23 cellular contexts compared by ENCODE assay signal in genomic region chr1:185308126-185308525, GRCh38. TPM values are rescaled to one million over a fixed set of nuclear protein-coding genes. Genes with fewer than 3 reads are reported as not detected.
DNase-seq lines count a peak whose midpoint lies in the region; ATAC-seq, FAIRE-seq and TF ChIP-seq lines count a peak whose summit lies in the region.
"Had no signal": no experiment of that assay in that cellular context is flagged by ENCODE, and none has a peak within 500 bp of the region (broad histone marks: within the 10 kb centered on the region; RNA-seq: fewer than 3 reads in every experiment).

No MANE protein-coding gene starts in this region.

- POLR2A ChIA-PET in activated CD8-positive, alpha-beta T cell treated with anti-CD3 and anti-CD28 coated beads for 36 hours (lab: Charles Lee), result interaction anchor here (1.9 kb wide), 1 partner anchor 9 kb away, joined by 7 read pairs; the partner anchor contains the start of gene IVNS1ABP
- POLR2A ChIA-PET in activated CD8-positive, alpha-beta T cell treated with anti-CD3 and anti-CD28 coated beads, Interleukin-2, amount 10 ng/mL, durations not matched to agents 7 days and 5 days (lab: Charles Lee), result interaction anchor here (1.4 kb wide), 1 partner anchor 252 kb away, joined by 4 read pairs; no protein-coding TSS in a partner anchor
- POLR2A ChIA-PET in K562 (lab: Yijun Ruan, JAX), result no interaction called here
- POLR2A ChIA-PET in activated CD4-positive, alpha-beta T cell treated with anti-CD3 and anti-CD28 coated beads, Interleukin-2, amount 10 ng/mL, durations not matched to agents 7 days and 5 days (lab: Charles Lee), result interaction anchor here (0.5 kb wide), 1 partner anchor 60 kb away, joined by 4 read pairs; no protein-coding TSS in a partner anchor

- H3K4me3 Mint-ChIP-seq in activated CD8-positive, alpha-beta T cell treated with anti-CD3 and anti-CD28 coated beads for 36 hours, result no peak overlapping the region
- no peak overlapping the region for H3K4me3 Mint-ChIP-seq in activated CD8-positive, alpha-beta T cell treated with anti-CD3 and anti-CD28 coated beads, Interleukin-2, amount 10 ng/mL, durations not matched to agents 7 days and 5 days
- H3K4me3 Mint-ChIP-seq in nephron progenitor cell, result no peak overlapping the region
- no peak overlapping the region for H3K4me3 Mint-ChIP-seq in activated CD4-positive, alpha-beta T cell treated with anti-CD3 and anti-CD28 coated beads, Interleukin-2, amount 10 ng/mL, durations not matched to agents 7 days and 5 days

- H3K36me3 ChIP-seq in Loucy (ENCODE audit: insufficient read depth, low read length) (peaks cover 84% of the 10 kb centered on the region), K562 (ENCODE audit: control insufficient read depth, insufficient read depth, low read length) (peaks cover 96% of the 10 kb centered on the region), neutrophil (peaks cover 81% of the 10 kb centered on the region)

- no peaks in the 10 kb centered on the region for H3K27me3 Mint-ChIP-seq in activated CD8-positive, alpha-beta T cell treated with anti-CD3 and anti-CD28 coated beads for 36 hours
- H3K27me3 Mint-ChIP-seq in activated CD8-positive, alpha-beta T cell treated with anti-CD3 and anti-CD28 coated beads, Interleukin-2, amount 10 ng/mL, durations not matched to agents 7 days and 5 days (ENCODE audit: low read depth), result no peaks in the 10 kb centered on the region
- H3K27me3 Mint-ChIP-seq in nephron progenitor cell (ENCODE audit: low read depth, poor library complexity), result no peaks in the 10 kb centered on the region
- H3K27me3 Mint-ChIP-seq in activated CD4-positive, alpha-beta T cell treated with anti-CD3 and anti-CD28 coated beads, Interleukin-2, amount 10 ng/mL, durations not matched to agents 7 days and 5 days, result no peaks in the 10 kb centered on the region

- H3K9me3 Mint-ChIP-seq in activated CD8-positive, alpha-beta T cell treated with anti-CD3 and anti-CD28 coated beads for 36 hours, result no peaks in the 10 kb centered on the region
- H3K9me3 Mint-ChIP-seq in activated CD8-positive, alpha-beta T cell treated with anti-CD3 and anti-CD28 coated beads, Interleukin-2, amount 10 ng/mL, durations not matched to agents 7 days and 5 days (ENCODE audit: insufficient read depth), result no peaks in the 10 kb centered on the region
- no peaks in the 10 kb centered on the region for H3K9me3 Mint-ChIP-seq in nephron progenitor cell
- H3K9me3 Mint-ChIP-seq in activated CD4-positive, alpha-beta T cell treated with anti-CD3 and anti-CD28 coated beads, Interleukin-2, amount 10 ng/mL, durations not matched to agents 7 days and 5 days, result no peaks in the 10 kb centered on the region

- peaks cover 65% of the 10 kb centered on the region for H3K36me3 Mint-ChIP-seq in activated CD8-positive, alpha-beta T cell treated with anti-CD3 and anti-CD28 coated beads for 36 hours (ENCODE audit: low read depth)
- peaks cover 79% of the 10 kb centered on the region for H3K36me3 Mint-ChIP-seq in activated CD8-positive, alpha-beta T cell treated with anti-CD3 and anti-CD28 coated beads, Interleukin-2, amount 10 ng/mL, durations not matched to agents 7 days and 5 days (ENCODE audit: low read depth)
- H3K36me3 Mint-ChIP-seq in nephron progenitor cell (ENCODE audit: low read depth), result peaks cover 66% of the 10 kb centered on the region
- H3K36me3 Mint-ChIP-seq in activated CD4-positive, alpha-beta T cell treated with anti-CD3 and anti-CD28 coated beads, Interleukin-2, amount 10 ng/mL, durations not matched to agents 7 days and 5 days (ENCODE audit: low read depth), result peaks cover 63% of the 10 kb centered on the region

- no TSS peak for BruUV-seq in K562 (replicated peaks; lab: Mats Ljungman, UMichigan)

- no peak for TF ChIP-seq EP300 in K562 (IDR thresholded peaks at IDR 0.05; ENCODE audit: low read length)

- CTCF ChIA-PET in activated CD8-positive, alpha-beta T cell treated with anti-CD3 and anti-CD28 coated beads for 36 hours (lab: Charles Lee), result no interaction called here
- CTCF ChIA-PET in activated CD8-positive, alpha-beta T cell treated with anti-CD3 and anti-CD28 coated beads, Interleukin-2, amount 10 ng/mL, durations not matched to agents 7 days and 5 days (lab: Charles Lee), result interaction anchor here (1.8 to 1.9 kb wide), 2 partner anchors 251 to 362 kb away, joined by 6 to 9 read pairs; no protein-coding TSS in a partner anchor
- CTCF ChIA-PET in K562 (lab: Yijun Ruan, JAX; ENCODE audit: low intra/inter-chr PET ratio), result no interaction called here
- CTCF ChIA-PET in activated CD4-positive, alpha-beta T cell treated with anti-CD3 and anti-CD28 coated beads, Interleukin-2, amount 10 ng/mL, durations not matched to agents 7 days and 5 days (lab: Charles Lee), result no interaction called here

- no peak for DNase-seq in activated CD8-positive, alpha-beta T cell treated with anti-CD3 and anti-CD28 coated beads for 36 hours
- no peak for DNase-seq in activated CD8-positive, alpha-beta T cell treated with anti-CD3 and anti-CD28 coated beads, Interleukin-2, amount 10 ng/mL, durations not matched to agents 7 days and 5 days
- DNase-seq in K562 (ENCODE audit: extremely low read depth in 1 of 4, low spot score in 3 of 4) (no peak), NCI-H1092 treated with DMSO at 0.1 percent for 48 hours (lab: John Stamatoyannopoulos, UW) (no peak), nephron progenitor cell (no peak)
- DNase-seq in activated CD4-positive, alpha-beta T cell treated with anti-CD3 and anti-CD28 coated beads, Interleukin-2, amount 10 ng/mL, durations not matched to agents 7 days and 5 days, result no peak
- DNase-seq: 8988T, KBM-7, MM.1S, NCI-H1417, NCI-H1694, NCI-H2081, NCI-H2171, NCI-H226, NCI-H510A, NCI-H69, SHP77 had no signal

- no peak for ATAC-seq in activated CD8-positive, alpha-beta T cell treated with anti-CD3 and anti-CD28 coated beads for 36 hours
- ATAC-seq in activated CD8-positive, alpha-beta T cell treated with anti-CD3 and anti-CD28 coated beads, Interleukin-2, amount 10 ng/mL, durations not matched to agents 7 days and 5 days, result no peak
- no peak for ATAC-seq in K562
- ATAC-seq: Panc1 had no signal

- H3K4me2 ChIP-seq in Loucy (ENCODE audit: low read depth, low read length, poor library complexity, severe bottlenecking) (peak overlapping the region; percentile 98), K562 (ENCODE audit: insufficient read depth, low read length) (no peak overlapping the region)

- H3K9me3 ChIP-seq in Loucy (ENCODE audit: insufficient read depth, low read depth, low read length) (no peaks in the 10 kb centered on the region), K562 (replicated peaks; ENCODE audit: control insufficient read depth, insufficient read depth, low read depth, low read length) (no peaks in the 10 kb centered on the region), neutrophil (peaks cover 4% of the 10 kb centered on the region)

- H3K9ac ChIP-seq in Loucy (ENCODE audit: low read depth, low read length, poor library complexity, severe bottlenecking), result no peak overlapping the region
- no peak overlapping the region for H3K9ac ChIP-seq in K562 (ENCODE audit: insufficient read depth in 1 of 2, low read depth in 2 of 2, low read length in 2 of 2)

- H3K27ac ChIP-seq in K562 (ENCODE audit: extremely low read depth, low read depth, low read length) (no peak overlapping the region), neutrophil (peak overlapping the region; percentile 52)
- H3K27ac ChIP-seq: RWPE1 had no signal

- WGBS in K562 (ENCODE audit: insufficient coverage, low coverage, missing lambda C conversion rate), result 83% methylated on average over 1 of the region's 1 CpG

- peaks cover 64% of the 10 kb centered on the region for H4K20me1 ChIP-seq in Loucy (ENCODE audit: insufficient read depth, low read length, poor library complexity, severe bottlenecking)
- peaks cover 9% of the 10 kb centered on the region; the same call in 1 of the 2 replicates for H4K20me1 ChIP-seq in K562 (replicated peaks; ENCODE audit: control insufficient read depth, insufficient read depth, low read length)

- FAIRE-seq in K562 (lab: Jason Lieb, UNC), result no peak
- FAIRE-seq: G401.6, H54 had no signal

- H3K79me2 ChIP-seq in Loucy (ENCODE audit: insufficient read depth, low read length), result peaks cover 60% of the 10 kb centered on the region
- H3K79me2 ChIP-seq in K562 (ENCODE audit: control insufficient read depth, insufficient read depth, low read length), result peaks cover 48% of the 10 kb centered on the region

- H3K27me3 ChIP-seq in Loucy (ENCODE audit: insufficient read depth, low read length, poor library complexity, severe bottlenecking) (no peaks in the 10 kb centered on the region), K562 (ENCODE audit: control insufficient read depth in 2 of 2, insufficient read depth in 2 of 2, low read length in 2 of 2) (no peaks in the 10 kb centered on the region), neutrophil (no peaks in the 10 kb centered on the region)

- intact Hi-C loops in activated CD8-positive, alpha-beta T cell treated with anti-CD3 and anti-CD28 coated beads for 36 hours (cut with micrococcal nuclease), result no loop called here
- intact Hi-C loops in K562 (cut with micrococcal nuclease), result no loop called here

- TF ChIP-seq CTCF in activated CD8-positive, alpha-beta T cell treated with anti-CD3 and anti-CD28 coated beads for 36 hours (IDR thresholded peaks at IDR 0.05), result no peak
- TF ChIP-seq CTCF in Loucy (conservative IDR thresholded peaks at IDR 0.05; ENCODE audit: low read length), result no peak
- no peak for TF ChIP-seq CTCF in K562 (IDR thresholded peaks at IDR 0.05 in 2 of 3, conservative IDR thresholded peaks at IDR 0.05 in 1 of 3; ENCODE audit: insufficient read depth in 2 of 3, low read depth in 1 of 3, low read length in 3 of 3)
- no peak for TF ChIP-seq CTCF in neutrophil (IDR thresholded peaks at IDR 0.05)
- no peak for TF ChIP-seq CTCF in nephron progenitor cell (IDR thresholded peaks at IDR 0.05)

- H3K27ac Mint-ChIP-seq in activated CD8-positive, alpha-beta T cell treated with anti-CD3 and anti-CD28 coated beads for 36 hours, result peak overlapping the region; percentile 35
- H3K27ac Mint-ChIP-seq in activated CD8-positive, alpha-beta T cell treated with anti-CD3 and anti-CD28 coated beads, Interleukin-2, amount 10 ng/mL, durations not matched to agents 7 days and 5 days, result no peak overlapping the region
- no peak overlapping the region for H3K27ac Mint-ChIP-seq in nephron progenitor cell
- no peak overlapping the region for H3K27ac Mint-ChIP-seq in activated CD4-positive, alpha-beta T cell treated with anti-CD3 and anti-CD28 coated beads, Interleukin-2, amount 10 ng/mL, durations not matched to agents 7 days and 5 days

- no peaks in the 10 kb centered on the region for H3K9me2 ChIP-seq in Loucy (replicated peaks; ENCODE audit: low read depth, low read length)

- no peaks in the 10 kb centered on the region for H3F3A ChIP-seq in Loucy (ENCODE audit: low read depth)

- H3K4me3 ChIP-seq in Loucy (ENCODE audit: low read length, poor library complexity, severe bottlenecking) (peak overlapping the region; percentile 14), K562 (no peak overlapping the region), neutrophil (ENCODE audit: low read depth in 1 of 2, low read length in 1 of 2) (no peak overlapping the region)

- H3K4me1 Mint-ChIP-seq in activated CD8-positive, alpha-beta T cell treated with anti-CD3 and anti-CD28 coated beads for 36 hours (ENCODE audit: low read depth), result peaks cover 27% of the 10 kb centered on the region
- peaks cover 36% of the 10 kb centered on the region for H3K4me1 Mint-ChIP-seq in activated CD8-positive, alpha-beta T cell treated with anti-CD3 and anti-CD28 coated beads, Interleukin-2, amount 10 ng/mL, durations not matched to agents 7 days and 5 days (ENCODE audit: low read depth)
- peaks cover 15% of the 10 kb centered on the region for H3K4me1 Mint-ChIP-seq in nephron progenitor cell
- peaks cover 26% of the 10 kb centered on the region for H3K4me1 Mint-ChIP-seq in activated CD4-positive, alpha-beta T cell treated with anti-CD3 and anti-CD28 coated beads, Interleukin-2, amount 10 ng/mL, durations not matched to agents 7 days and 5 days

- no peak for TF ChIP-seq RAD21 in K562 (CRISPR knock-in tag; conservative IDR thresholded peaks at IDR 0.05 in 1 of 2, IDR thresholded peaks at IDR 0.05 in 1 of 2)

- TF ChIP-seq POLR2A in K562 (conservative IDR thresholded peaks at IDR 0.05), result no peak

- H3K9me1 ChIP-seq in K562 (ENCODE audit: control insufficient read depth, insufficient read depth, low read length), result no peaks in the 10 kb centered on the region

- in situ Hi-C loops in K562 (cut with MboI), result no loop called here

- H3K4me1 ChIP-seq in Loucy (ENCODE audit: insufficient read depth, low read length, poor library complexity, severe bottlenecking) (peaks cover 40% of the 10 kb centered on the region), K562 (replicated peaks in 1 of 2; ENCODE audit: control insufficient read depth in 2 of 2, insufficient read depth in 2 of 2, low read length in 2 of 2) (peaks cover 0 to 14% of the 10 kb centered on the region in 2 experiments; a peak in 2 of 5 replicates), neutrophil (ENCODE audit: control insufficient read depth in 1 of 2, insufficient read depth in 1 of 2, low read depth in 1 of 2, low read length in 1 of 2) (peaks cover 40 to 42% of the 10 kb centered on the region in 2 experiments)

- H2AFZ ChIP-seq in Loucy (ENCODE audit: low read length) (no peak overlapping the region), K562 (ENCODE audit: low read depth, low read length) (no peak overlapping the region)

RNA-seq across cellular contexts. Expression of gene IVNS1ABP, which starts 8.9 kb away (rescaled TPM):
- total RNA-seq in activated CD8-positive, alpha-beta T cell treated with anti-CD3 and anti-CD28 coated beads for 36 hours, result 100 to 1,000 TPM; 244 to 256 TPM
- 100 to 1,000 TPM; 216 to 234 TPM for total RNA-seq in activated CD8-positive, alpha-beta T cell treated with anti-CD3 and anti-CD28 coated beads, Interleukin-2, amount 10 ng/mL, durations not matched to agents 7 days and 5 days
- 173 and 433 TPM in 2 replicates for total RNA-seq in K562 (2011; cell fraction: chromatin; rRNA removed; ENCODE audit: low replicate concordance)
- total RNA-seq in K562 (2011; cell fraction: nucleolus; rRNA removed), result 69.9 and 88.0 TPM in 2 replicates
- total RNA-seq in K562 (2011; cell fraction: nucleoplasm; rRNA removed), result 156 and 175 TPM in 2 replicates
- 50.1 and 55.0 TPM in 2 replicates for total RNA-seq in K562 (2014; rRNA removed)
- total RNA-seq in K562 (2014; rRNA removed; fragmentation: Illumina TruSeq; extraction: Trizol), result 98.4 and 106 TPM in 2 replicates
- total RNA-seq in K562 (2015; rRNA removed; fragmentation: Illumina TruSeq; extraction: Trizol), result 77.7 and 79.5 TPM in 2 replicates
- 83.1 and 83.2 TPM in 2 replicates for total RNA-seq in K562 (2021)
- 126 and 128 TPM in 2 replicates for polyA plus RNA-seq in K562 (2011; rRNA removed)
- 19.6 and 49.4 TPM in 2 replicates for polyA plus RNA-seq in K562 (2011; cell fraction: cytosol; rRNA removed)
- polyA plus RNA-seq in K562 (2011; cell fraction: nucleus; rRNA removed), result 310 and 362 TPM in 2 replicates
- 30.0 and 50.2 TPM in 2 replicates for polyA plus RNA-seq in K562 (2012)
- polyA plus RNA-seq in K562 (2014; fragmentation: Illumina TruSeq; extraction: Trizol), result 62.7 and 68.0 TPM in 2 replicates
- 10 to 100 TPM; 30.6 to 77.7 TPM for polyA plus RNA-seq in K562 (2014; fragmentation: Nextera tagmentation; extraction: Ambion mirVana)
- polyA plus RNA-seq in K562 (2014; rRNA removed), result 57.4 and 61.2 TPM in 2 replicates
- polyA minus RNA-seq in K562 (2011; rRNA and poly(A)+ RNA removed), result 163 and 190 TPM in 2 replicates
- 32.6 and 42.3 TPM in 2 replicates for polyA minus RNA-seq in K562 (2011; cell fraction: cytosol; rRNA and poly(A)+ RNA removed)
- polyA minus RNA-seq in K562 (2011; cell fraction: nucleus; rRNA and poly(A)+ RNA removed), result 289 and 483 TPM in 2 replicates
- total RNA-seq in activated CD4-positive, alpha-beta T cell treated with anti-CD3 and anti-CD28 coated beads, Interleukin-2, amount 10 ng/mL, durations not matched to agents 7 days and 5 days, result 10 to 100 TPM; 87.9 to 89.9 TPM
